ENCODE assay signal across 8 cellular contexts in genomic region chr16:10981697-10982216, GRCh38. TPM values are rescaled to one million over a fixed set of nuclear protein-coding genes. Genes with fewer than 3 reads are reported as not detected.
DNase-seq lines count a peak whose midpoint lies in the region; ATAC-seq, FAIRE-seq and TF ChIP-seq lines count a peak whose summit lies in the region.

No MANE protein-coding gene starts in this region.

- POLR2A ChIA-PET in Caco-2 (lab: Charles Lee) (no interaction called here), H1 (lab: Charles Lee; ENCODE audit: partially characterized antibody) (interaction anchor here (0.6 kb wide), 1 partner anchor 385 kb away, joined by 3 read pairs; no protein-coding TSS in a partner anchor)

- no peak overlapping the region for H3K4me3 Mint-ChIP-seq in Caco-2 (ENCODE audit: unreplicated experiment)

- no peak overlapping the region for H3K9ac ChIP-seq in H1 (replicated peaks in 1 of 4; ENCODE audit: extremely low read depth in 1 of 4, low read depth in 3 of 4, low read length in 3 of 4)

- H2BK15ac ChIP-seq in H1 (ENCODE audit: low read length) = no peak overlapping the region

- no peak overlapping the region for H3K23ac ChIP-seq in H1 (ENCODE audit: insufficient read length)

- H3K4me1 ChIP-seq in Caco-2 = no peaks in the 10 kb centered on the region
- 0 out of 7 replicates have a peak, but pooled peaks cover 0 to 2% (median 0%) of the 10 kb centered on the region in 4 experiments for H3K4me1 ChIP-seq in H1 (replicated peaks in 1 of 4; ENCODE audit: control insufficient read depth in 3 of 4, insufficient read depth in 4 of 4, low read length in 3 of 4)
- peaks cover 38% of the 10 kb centered on the region for H3K4me1 ChIP-seq in suprapubic skin

- no peak overlapping the region for H2BK5ac ChIP-seq in H1 (ENCODE audit: low read depth, low read length)

- no peaks in the 10 kb centered on the region for H3K79me1 ChIP-seq in H1 (ENCODE audit: low read depth, low read length)

- 73% methylated on average over 4 of the region's 4 CpGs; no CpG with 5 or more reads in 1 of the 2 experiments for WGBS in H1 (ENCODE audit: extremely low coverage in 1 of 2, insufficient coverage in 1 of 2, insufficient read length in 1 of 2, insufficient replicate concordance in 2 of 2, low coverage in 1 of 2, low lambda C conversion rate in 2 of 2, missing lambda C conversion rate in 1 of 2), 2 experiments
- 62% methylated on average over 4 of the region's 4 CpGs for WGBS in suprapubic skin

- no peak overlapping the region for H2AK5ac ChIP-seq in H1 (ENCODE audit: low read depth, low read length)

- no peak overlapping the region for H3K4me2 ChIP-seq in H1 (ENCODE audit: insufficient read depth in 1 of 2, low read depth in 2 of 2, low read length in 2 of 2)

- H3K9me3 Mint-ChIP-seq in Caco-2 (ENCODE audit: unreplicated experiment) = no peaks in the 10 kb centered on the region

- no peaks in the 10 kb centered on the region for H3K23me2 ChIP-seq in H1 (ENCODE audit: low read depth, low read length)

- no peaks in the 10 kb centered on the region for H3K27me3 ChIP-seq in Caco-2 (replicated peaks; ENCODE audit: control insufficient read depth, insufficient read depth, low read length)
- H3K27me3 ChIP-seq in H1 (replicated peaks in 1 of 4; ENCODE audit: control insufficient read depth in 3 of 4, extremely low read depth in 1 of 4, insufficient read depth in 3 of 4, low read length in 3 of 4) = no peaks in the 10 kb centered on the region
- H3K27me3 ChIP-seq in suprapubic skin = no peaks in the 10 kb centered on the region

- TF ChIP-seq POLR2A in H1 (IDR thresholded peaks at IDR 0.05; ENCODE audit: control extremely low read depth in 1 of 2, low read depth in 2 of 2, low read length in 2 of 2) (no peak), suprapubic skin (IDR thresholded peaks at IDR 0.05) (no peak)

- no peak overlapping the region for H4K5ac ChIP-seq in H1 (ENCODE audit: insufficient read length, low read depth, low read length)

- peak; percentile 94 for FAIRE-seq in GM19239 (lab: Jason Lieb, UNC)
- FAIRE-seq in H1 (lab: Jason Lieb, UNC) = no peak
- FAIRE-seq in RCC 7860 (lab: Jason Lieb, UNC) = no peak

- H3K18ac ChIP-seq in H1 (ENCODE audit: extremely low read depth, low read length) = no peak overlapping the region

- H2AFZ ChIP-seq in H1 (ENCODE audit: low read length) = no peak overlapping the region

- H3K4ac ChIP-seq in H1 (replicated peaks; ENCODE audit: insufficient read length, low read depth, low read length) = no peak overlapping the region

- no peaks in the 10 kb centered on the region for H3K79me2 ChIP-seq in H1 (ENCODE audit: control insufficient read depth in 1 of 2, insufficient read depth in 2 of 2, low read length in 2 of 2)

- H3K27ac ChIP-seq in H1 (ENCODE audit: low read depth, low read length) (no peak overlapping the region), suprapubic skin (peak overlapping the region; percentile 67)

- DNase-seq in Caco-2 = peak; percentile 57 to 63
- peak; percentile 54 for DNase-seq in GM19239 (ENCODE audit: insufficient read length, low spot score)
- peak; percentile 22 to 46 for DNase-seq in SHP77 (lab: John Stamatoyannopoulos, UW)
- peak in 1 of 2 experiments; percentile 69 for DNase-seq in H1 (ENCODE audit: low read depth in 1 of 2, low spot score in 2 of 2)
- DNase-seq in suprapubic skin (ENCODE audit: low spot score in 2 of 2) = no peak
- no peak for DNase-seq in NOMO-1 treated with dmso at 0.1 percent for 144 hours (lab: John Stamatoyannopoulos, UW; ENCODE audit: unreplicated experiment)
- DNase-seq in RCC 7860 (ENCODE audit: low spot score) = no peak

- no peak overlapping the region for H4K8ac ChIP-seq in H1 (ENCODE audit: extremely low read depth, insufficient read depth, low read length)

- no peak overlapping the region for H3K14ac ChIP-seq in H1 (ENCODE audit: insufficient read length)

- peaks cover 14% of the 10 kb centered on the region for H3K36me3 Mint-ChIP-seq in Caco-2 (ENCODE audit: insufficient read depth, unreplicated experiment)

- H4K91ac ChIP-seq in H1 (replicated peaks; ENCODE audit: insufficient read length, low read length) = no peak overlapping the region

- TF ChIP-seq CTCF in Caco-2 (IDR thresholded peaks at IDR 0.05; ENCODE audit: insufficient read depth in 1 of 2, low read depth in 1 of 2, low read length in 1 of 2, severe bottlenecking in 1 of 2, unreplicated experiment in 1 of 2) = peak; percentile 32 to 62
- peak; percentile 75 to 94 (median 86) for TF ChIP-seq CTCF in H1 (IDR thresholded peaks at IDR 0.05; ENCODE audit: control extremely low read depth in 1 of 3, insufficient read depth in 1 of 3, low read depth in 1 of 3, low read length in 3 of 3)
- peak in 1 of 2 donors; percentile 34 for TF ChIP-seq CTCF in suprapubic skin (IDR thresholded peaks at IDR 0.05)

- no TSS peak for BruUV-seq in Caco-2 (replicated peaks; lab: Mats Ljungman, UMichigan)

- intact Hi-C loops in Caco-2 (cut with micrococcal nuclease; ENCODE audit: unreplicated experiment) = no loop called here

- ATAC-seq in HG03135 (IDR thresholded peaks at IDR 0.05; ENCODE audit: unreplicated experiment) = peak; percentile 69

- no peaks in the 10 kb centered on the region for H3K4me1 Mint-ChIP-seq in Caco-2 (ENCODE audit: low read depth, unreplicated experiment)

- H3K9me3 ChIP-seq in Caco-2 = no peaks in the 10 kb centered on the region
- no peaks in the 10 kb centered on the region for H3K9me3 ChIP-seq in H1 (ENCODE audit: insufficient read depth in 2 of 2, low read depth in 1 of 2, low read length in 1 of 2)
- H3K9me3 ChIP-seq in suprapubic skin = no peaks in the 10 kb centered on the region

- no peak overlapping the region for H2BK12ac ChIP-seq in H1 (ENCODE audit: low read depth, low read length)

- CTCF ChIA-PET in Caco-2 (lab: Charles Lee) (no interaction called here), H1 (lab: Charles Lee; ENCODE audit: partially characterized antibody) (interaction anchor here (0.7 to 6.2 kb wide), 11 partner anchors 8 to 405 kb away, joined by 3 to 67 read pairs (median 4); no protein-coding TSS in a partner anchor)

- H2BK120ac ChIP-seq in H1 (replicated peaks; ENCODE audit: low read depth, low read length) = no peak overlapping the region

- peaks cover 0 to 3% of the 10 kb centered on the region in 2 experiments for H4K20me1 ChIP-seq in H1 (replicated peaks in 1 of 2; ENCODE audit: control insufficient read depth in 1 of 2, insufficient read depth in 2 of 2, low read length in 2 of 2)

- no peak overlapping the region for H3K4me3 ChIP-seq in Caco-2 (ENCODE audit: low read depth, low read length)
- no peak overlapping the region for H3K4me3 ChIP-seq in H1 (ENCODE audit: extremely low read depth in 1 of 4, insufficient read depth in 2 of 4, low read depth in 3 of 4, low read length in 4 of 4)
- no peak overlapping the region for H3K4me3 ChIP-seq in suprapubic skin

- H3K27ac Mint-ChIP-seq in Caco-2 (ENCODE audit: unreplicated experiment) = no peak overlapping the region

- no peak overlapping the region for H2BK20ac ChIP-seq in H1 (ENCODE audit: low read length)

- H3K27me3 Mint-ChIP-seq in Caco-2 (ENCODE audit: insufficient read depth, unreplicated experiment) = no peaks in the 10 kb centered on the region

- peak; percentile 52 to 66 for TF ChIP-seq RAD21 in H1 (IDR thresholded peaks at IDR 0.05 in 1 of 2, conservative IDR thresholded peaks at IDR 0.05 in 1 of 2; ENCODE audit: low read depth in 2 of 2, low read length in 2 of 2)

- H3K36me3 ChIP-seq in Caco-2 (ENCODE audit: control insufficient read depth, insufficient read depth, low read length) (no peaks in the 10 kb centered on the region; the same call in 1 of the 2 replicates), H1 (ENCODE audit: control insufficient read depth in 2 of 4, insufficient read depth in 4 of 4, low read length in 3 of 4) (no peaks in the 10 kb centered on the region; a peak in 1 of 8 replicates), suprapubic skin (peaks cover 6% of the 10 kb centered on the region)

- no peak for TF ChIP-seq EP300 in H1 (IDR thresholded peaks at IDR 0.05; ENCODE audit: borderline replicate concordance in 1 of 2, low read depth in 2 of 2, low read length in 2 of 2)
- TF ChIP-seq EP300 in suprapubic skin (IDR thresholded peaks at IDR 0.05) = no peak

- H3K56ac ChIP-seq in H1 (replicated peaks; ENCODE audit: insufficient read length, low read depth, low read length) = no peak overlapping the region

TF ChIP-seq in H1, 55 proteins besides CTCF, POLR2A, EP300 and RAD21:
- peak; percentile 82 for TF ChIP-seq EGR1 (IDR thresholded peaks at IDR 0.05; ENCODE audit: borderline replicate concordance, low read depth, low read length)
- TF ChIP-seq SP2 (IDR thresholded peaks at IDR 0.05; ENCODE audit: low read length) = peak; percentile 57; the same call in 1 of the 2 replicates
- no peak for TF ChIP-seq TEAD4 (IDR thresholded peaks at IDR 0.05; ENCODE audit: low read depth, low read length)
- no peak for TF ChIP-seq CREB1 (IDR thresholded peaks at IDR 0.05)

RNA-seq across cellular contexts. Expression of gene CLEC16A, which starts 37.4 kb away (rescaled TPM):
- total RNA-seq in Caco-2 (2022) (27.0 and 27.9 TPM in 2 replicates), suprapubic skin (10 to 100 TPM; 37.2 to 62.3 (median 39.0) TPM)
- total RNA-seq in H1 (2021; fragmentation: NEBNext Ultra II Directional; extraction: Animal tissue kit (Norgen Biotek cat#: 25700)) = 18.5 and 19.3 TPM in 2 replicates
- 7.6 and 10.4 TPM in 2 replicates for polyA plus RNA-seq in H1 (2011; rRNA removed)
- 8.3 TPM for polyA plus RNA-seq in H1 (2011; cell fraction: cytosol; rRNA removed)
- polyA plus RNA-seq in H1 (2011; cell fraction: nucleus; rRNA removed) = 15.4 TPM
- polyA plus RNA-seq in H1 (2012, experiment 1 of 2) = 11.0 to 13.8 TPM (median 12.7 TPM) in 4 replicates
- 5.8 TPM for polyA plus RNA-seq in H1 (2012, experiment 2 of 2)
- 6.8 TPM for polyA plus RNA-seq in H1 (2013, experiment 1 of 2)
- 7.1 TPM for polyA plus RNA-seq in H1 (2013, experiment 2 of 2)
- polyA minus RNA-seq in H1 (2011; rRNA and poly(A)+ RNA removed) = 31.9 and 32.4 TPM in 2 replicates
- 16.2 TPM for polyA minus RNA-seq in H1 (2011; cell fraction: cytosol; rRNA and poly(A)+ RNA removed)
- polyA minus RNA-seq in H1 (2011; cell fraction: nucleus; rRNA and poly(A)+ RNA removed) = 20.1 TPM

RNA-seq across cellular contexts. Expression of gene DEXI, which starts 39.5 kb away (rescaled TPM):
- 23.0 and 23.7 TPM in 2 replicates for total RNA-seq in Caco-2 (2022)
- 33.3 and 39.5 TPM in 2 replicates for total RNA-seq in H1 (2021; fragmentation: NEBNext Ultra II Directional; extraction: Animal tissue kit (Norgen Biotek cat#: 25700))
- 47.3 and 84.0 TPM in 2 replicates for polyA plus RNA-seq in H1 (2011; rRNA removed)
- polyA plus RNA-seq in H1 (2011; cell fraction: cytosol; rRNA removed) = 53.5 TPM
- 53.7 TPM for polyA plus RNA-seq in H1 (2011; cell fraction: nucleus; rRNA removed)
- 36.9 to 41.1 TPM (median 38.1 TPM) in 4 replicates for polyA plus RNA-seq in H1 (2012, experiment 1 of 2)
- 46.0 TPM for polyA plus RNA-seq in H1 (2012, experiment 2 of 2)
- polyA plus RNA-seq in H1 (2013, experiment 1 of 2) = 23.3 TPM
- polyA plus RNA-seq in H1 (2013, experiment 2 of 2) = 22.4 TPM
- polyA minus RNA-seq in H1 (2011; rRNA and poly(A)+ RNA removed) = 28.3 and 41.4 TPM in 2 replicates
- polyA minus RNA-seq in H1 (2011; cell fraction: cytosol; rRNA and poly(A)+ RNA removed) = 28.3 TPM
- 18.6 TPM for polyA minus RNA-seq in H1 (2011; cell fraction: nucleus; rRNA and poly(A)+ RNA removed)
- 10 to 100 TPM; 35.9 to 72.7 (median 58.3) TPM for total RNA-seq in suprapubic skin

Comparison
In these comparisons a context has a peak if more than half of its experiments do, and no peak if none do; other contexts are left out.
1. DNase-seq: peak in Caco-2 (2 of 2), GM19239 (single experiment) and SHP77 (2 of 2); none in suprapubic skin (0 of 2), NOMO-1 treated with dmso at 0.1 percent for 144 hours (single experiment) and RCC 7860 (single experiment).